Comparison of ENCODE assay signal across 1 cellular context in genomic region chr16:85370543-85370880, GRCh38.
TF ChIP-seq lines count a peak whose summit lies in the region.

No MANE protein-coding gene starts in this region.

TF ChIP-seq in SK-N-SH, 30 proteins besides CTCF, POLR2A, EP300 and RAD21:
- TF ChIP-seq, protein P1, sequence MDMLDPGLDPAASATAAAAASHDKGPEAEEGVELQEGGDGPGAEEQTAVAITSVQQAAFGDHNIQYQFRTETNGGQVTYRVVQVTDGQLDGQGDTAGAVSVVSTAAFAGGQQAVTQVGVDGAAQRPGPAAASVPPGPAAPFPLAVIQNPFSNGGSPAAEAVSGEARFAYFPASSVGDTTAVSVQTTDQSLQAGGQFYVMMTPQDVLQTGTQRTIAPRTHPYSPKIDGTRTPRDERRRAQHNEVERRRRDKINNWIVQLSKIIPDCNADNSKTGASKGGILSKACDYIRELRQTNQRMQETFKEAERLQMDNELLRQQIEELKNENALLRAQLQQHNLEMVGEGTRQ (IDR thresholded peaks at IDR 0.05; ENCODE audit: borderline replicate concordance, low read depth, low read length), result no peak
- TF ChIP-seq RCOR1 (IDR thresholded peaks at IDR 0.05; ENCODE audit: low read length) (no peak), TCF12 (IDR thresholded peaks at IDR 0.05) (peak; percentile 65; the same call in 1 of the 2 replicates)
- TF ChIP-seq, protein P2, sequence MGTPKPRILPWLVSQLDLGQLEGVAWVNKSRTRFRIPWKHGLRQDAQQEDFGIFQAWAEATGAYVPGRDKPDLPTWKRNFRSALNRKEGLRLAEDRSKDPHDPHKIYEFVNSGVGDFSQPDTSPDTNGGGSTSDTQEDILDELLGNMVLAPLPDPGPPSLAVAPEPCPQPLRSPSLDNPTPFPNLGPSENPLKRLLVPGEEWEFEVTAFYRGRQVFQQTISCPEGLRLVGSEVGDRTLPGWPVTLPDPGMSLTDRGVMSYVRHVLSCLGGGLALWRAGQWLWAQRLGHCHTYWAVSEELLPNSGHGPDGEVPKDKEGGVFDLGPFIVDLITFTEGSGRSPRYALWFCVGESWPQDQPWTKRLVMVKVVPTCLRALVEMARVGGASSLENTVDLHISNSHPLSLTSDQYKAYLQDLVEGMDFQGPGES (IDR thresholded peaks at IDR 0.05; ENCODE audit: low read depth, low read length), result no peak
